Comparison of ENCODE assay signal across 8 cellular contexts in genomic region chr17:7336240-7337175, GRCh38. TPM values are rescaled to one million over a fixed set of nuclear protein-coding genes. Genes with fewer than 3 reads are reported as not detected.
DNase-seq lines count a peak whose midpoint lies in the region; ATAC-seq lines count a peak whose summit lies in the region.

A gene with protein sequence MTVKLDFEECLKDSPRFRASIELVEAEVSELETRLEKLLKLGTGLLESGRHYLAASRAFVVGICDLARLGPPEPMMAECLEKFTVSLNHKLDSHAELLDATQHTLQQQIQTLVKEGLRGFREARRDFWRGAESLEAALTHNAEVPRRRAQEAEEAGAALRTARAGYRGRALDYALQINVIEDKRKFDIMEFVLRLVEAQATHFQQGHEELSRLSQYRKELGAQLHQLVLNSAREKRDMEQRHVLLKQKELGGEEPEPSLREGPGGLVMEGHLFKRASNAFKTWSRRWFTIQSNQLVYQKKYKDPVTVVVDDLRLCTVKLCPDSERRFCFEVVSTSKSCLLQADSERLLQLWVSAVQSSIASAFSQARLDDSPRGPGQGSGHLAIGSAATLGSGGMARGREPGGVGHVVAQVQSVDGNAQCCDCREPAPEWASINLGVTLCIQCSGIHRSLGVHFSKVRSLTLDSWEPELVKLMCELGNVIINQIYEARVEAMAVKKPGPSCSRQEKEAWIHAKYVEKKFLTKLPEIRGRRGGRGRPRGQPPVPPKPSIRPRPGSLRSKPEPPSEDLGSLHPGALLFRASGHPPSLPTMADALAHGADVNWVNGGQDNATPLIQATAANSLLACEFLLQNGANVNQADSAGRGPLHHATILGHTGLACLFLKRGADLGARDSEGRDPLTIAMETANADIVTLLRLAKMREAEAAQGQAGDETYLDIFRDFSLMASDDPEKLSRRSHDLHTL (plus strand): TSS chr17:7336529. CDS start chr17:7336735, 206 bp downstream.

- ATAC-seq in GM19397 (IDR thresholded peaks at IDR 0.05; ENCODE audit: unreplicated experiment) (peak; percentile 67), left colon (peak; percentile 69), HG03571 (IDR thresholded peaks at IDR 0.05; ENCODE audit: unreplicated experiment) (no peak), GM18858 (IDR thresholded peaks at IDR 0.05; ENCODE audit: unreplicated experiment) (no peak)

- intact Hi-C loops in left colon (cut with DNase I, micrococcal nuclease) = no loop called here

- DNase-seq in MV-4-11 (lab: John Stamatoyannopoulos, UW) = peak; percentile 48
- DNase-seq in activated T-cell treated with anti-CD3 and anti-CD28 coated beads for 48 hours (ENCODE audit: low read depth) = peak; percentile 83
- peak; percentile 70 to 79 for DNase-seq in left colon
- peak; percentile 93 for DNase-seq in stimulated activated CD8-positive, alpha-beta memory T cell treated with anti-CD3 and anti-CD28 coated beads, Interleukin-4, amount 100 ng/mL, for 48 hours
- DNase-seq in Ammon's horn (ENCODE audit: low spot score) = no peak

RNA-seq across cellular contexts. Expression of the gene that starts here (rescaled TPM):
- 1 to 10 TPM; 4.1 to 9.0 TPM for total RNA-seq in left colon

Comparison
In these comparisons a context has a peak if more than half of its experiments do, and no peak if none do; other contexts are left out.
1. ATAC-seq: peak in GM19397 (single experiment) and left colon (single experiment); none in HG03571 (single experiment) and GM18858 (single experiment).